In the genomic region with DNA sequence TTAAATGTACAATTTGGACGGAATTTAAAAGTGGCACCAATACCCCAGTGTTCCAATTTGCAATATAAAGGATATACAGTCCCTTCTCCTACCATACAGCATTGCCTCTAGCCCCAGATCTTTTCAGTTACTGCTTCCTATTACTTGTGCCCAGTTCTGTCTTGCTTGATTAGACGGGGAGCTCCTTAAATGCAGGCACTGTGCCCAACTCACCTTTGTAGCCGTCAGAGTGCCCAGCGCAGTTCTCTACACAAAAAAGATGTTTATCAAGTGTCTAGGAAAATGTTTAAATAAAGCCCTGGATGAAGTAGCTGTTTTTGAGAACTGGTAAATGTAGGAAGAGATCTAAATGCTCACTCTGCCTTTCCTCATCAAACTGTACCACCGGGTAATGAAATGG, we compare ENCODE assay signal across 17 cellular contexts. TPM values are rescaled to one million over a fixed set of nuclear protein-coding genes. Genes with fewer than 3 reads are reported as not detected.
A peak's percentile ranks its signal among the peaks of the same experiment; 100 is the strongest.
DNase-seq lines count a peak whose midpoint lies in the region; ATAC-seq and TF ChIP-seq lines count a peak whose summit lies in the region.
"Had no signal": no experiment of that assay in that cellular context is flagged by ENCODE, and none has a peak within 500 bp of the region (broad histone marks: within the 10 kb centered on the region; RNA-seq: fewer than 3 reads in every experiment).

No MANE protein-coding gene starts in this region.

- no peaks in the 10 kb centered on the region for H3K9me3 ChIP-seq in CD4-positive, alpha-beta T cell (ENCODE audit: control insufficient read depth, low read length)
- no peaks in the 10 kb centered on the region for H3K9me3 ChIP-seq in osteoblast (ENCODE audit: low read depth, low read length)
- no peaks in the 10 kb centered on the region for H3K9me3 ChIP-seq in adrenal gland (replicated peaks in 1 of 3)
- H3K9me3 ChIP-seq: BLaER1 treated with 17β-estradiol and CSF1 and Interleukin-3, amounts not matched to agents 10 nM and 100 nM; Caco-2 had no signal

- no peaks in the 10 kb centered on the region for H3K9me3 Mint-ChIP-seq in activated CD8-positive, alpha-beta T cell treated with anti-CD3 and anti-CD28 coated beads for 36 hours
- no peaks in the 10 kb centered on the region for H3K9me3 Mint-ChIP-seq in activated CD8-positive, alpha-beta T cell treated with anti-CD3 and anti-CD28 coated beads, Interleukin-2, amount 10 ng/mL, durations not matched to agents 7 days and 5 days (ENCODE audit: insufficient read depth)
- H3K9me3 Mint-ChIP-seq in CD4-positive, alpha-beta T cell: no peaks in the 10 kb centered on the region
- no peaks in the 10 kb centered on the region for H3K9me3 Mint-ChIP-seq in activated naive CD8-positive, alpha-beta T cell (ENCODE audit: low read depth)

- H2AFZ ChIP-seq in osteoblast (ENCODE audit: low read length): no peak overlapping the region

- no peak overlapping the region for H3K4me2 ChIP-seq in osteoblast (ENCODE audit: insufficient read depth, low read length)
- H3K4me2 ChIP-seq: BLaER1 treated with 17β-estradiol and CSF1 and Interleukin-3, amounts not matched to agents 10 nM and 100 nM had no signal

- TF ChIP-seq POLR2A in adrenal gland (IDR thresholded peaks at IDR 0.05): no peak

- H3K4me3 ChIP-seq in osteoblast (ENCODE audit: insufficient read depth, low read length) (no peak overlapping the region), adrenal gland (no peak overlapping the region)
- H3K4me3 ChIP-seq: BLaER1 treated with 17β-estradiol and CSF1 and Interleukin-3, amounts not matched to agents 10 nM and 100 nM; K562 had no signal

- no peak for DNase-seq in activated CD8-positive, alpha-beta T cell treated with anti-CD3 and anti-CD28 coated beads for 36 hours
- DNase-seq in activated CD8-positive, alpha-beta T cell treated with anti-CD3 and anti-CD28 coated beads, Interleukin-2, amount 10 ng/mL, durations not matched to agents 7 days and 5 days: no peak
- DNase-seq in CD4-positive, alpha-beta T cell: no peak
- DNase-seq in osteoblast (ENCODE audit: insufficient read length, low spot score, missing footprints) (peak; percentile 6), adrenal gland (no peak), T1000 (lab: John Stamatoyannopoulos, UW) (no peak), DMS 273 treated with DMSO at 0.1 percent for 48 hours (lab: John Stamatoyannopoulos, UW) (no peak)
- DNase-seq: Caco-2, NCI-H1436, NCI-H2029, NCI-H748 treated with DMSO at 0.1 percent for 48 hours, OCI-M1 had no signal

- TF ChIP-seq CTCF in activated CD8-positive, alpha-beta T cell treated with anti-CD3 and anti-CD28 coated beads for 36 hours (IDR thresholded peaks at IDR 0.05): no peak
- no peak for TF ChIP-seq CTCF in CD4-positive, alpha-beta T cell (IDR thresholded peaks at IDR 0.05)
- TF ChIP-seq CTCF in osteoblast (IDR thresholded peaks at IDR 0.05; ENCODE audit: extremely low read depth, low read depth, low read length) (no peak), adrenal gland (IDR thresholded peaks at IDR 0.05) (no peak)

- H3K79me2 ChIP-seq in osteoblast (ENCODE audit: insufficient read depth, low read length): no peaks in the 10 kb centered on the region

- H3K27ac Mint-ChIP-seq in activated CD8-positive, alpha-beta T cell treated with anti-CD3 and anti-CD28 coated beads for 36 hours: peak overlapping the region; percentile 67
- H3K27ac Mint-ChIP-seq in activated CD8-positive, alpha-beta T cell treated with anti-CD3 and anti-CD28 coated beads, Interleukin-2, amount 10 ng/mL, durations not matched to agents 7 days and 5 days: no peak overlapping the region
- peak overlapping the region; percentile 32 for H3K27ac Mint-ChIP-seq in CD4-positive, alpha-beta T cell
- peak overlapping the region; percentile 70 for H3K27ac Mint-ChIP-seq in activated naive CD8-positive, alpha-beta T cell

- POLR2A ChIA-PET in activated CD8-positive, alpha-beta T cell treated with anti-CD3 and anti-CD28 coated beads for 36 hours (lab: Charles Lee): interaction anchor here (0.7 to 1.0 kb wide), 2 partner anchors 22 to 141 kb away, joined by 3 to 4 read pairs; a partner anchor contains a TSS
- POLR2A ChIA-PET in activated CD8-positive, alpha-beta T cell treated with anti-CD3 and anti-CD28 coated beads, Interleukin-2, amount 10 ng/mL, durations not matched to agents 7 days and 5 days (lab: Charles Lee): interaction anchor here (0.7 to 1.2 kb wide), 4 partner anchors 9 to 141 kb away, joined by 3 to 4 read pairs (median 3); no protein-coding TSS in a partner anchor
- POLR2A ChIA-PET in CD4-positive, alpha-beta T cell (lab: Charles Lee): interaction anchor here (0.9 to 1.4 kb wide), 2 partner anchors 14 to 24 kb away, joined by 3 to 7 read pairs; no protein-coding TSS in a partner anchor

- intact Hi-C loops in activated CD8-positive, alpha-beta T cell treated with anti-CD3 and anti-CD28 coated beads for 36 hours (cut with micrococcal nuclease): no loop called here
- intact Hi-C loops in CD4-positive, alpha-beta T cell (cut with DNase I, micrococcal nuclease): no loop called here
- intact Hi-C loops in adrenal gland (cut with DNase I): no loop called here

- peaks cover 4% of the 10 kb centered on the region for H3K4me1 ChIP-seq in osteoblast (ENCODE audit: insufficient read depth, low read length)
- no peaks in the 10 kb centered on the region for H3K4me1 ChIP-seq in adrenal gland (replicated peaks in 1 of 2)
- H3K4me1 ChIP-seq: Caco-2 had no signal

- H3K4me1 Mint-ChIP-seq in activated CD8-positive, alpha-beta T cell treated with anti-CD3 and anti-CD28 coated beads for 36 hours (ENCODE audit: low read depth): peaks cover 78% of the 10 kb centered on the region
- peaks cover 61% of the 10 kb centered on the region for H3K4me1 Mint-ChIP-seq in activated CD8-positive, alpha-beta T cell treated with anti-CD3 and anti-CD28 coated beads, Interleukin-2, amount 10 ng/mL, durations not matched to agents 7 days and 5 days (ENCODE audit: low read depth)
- peaks cover 38% of the 10 kb centered on the region for H3K4me1 Mint-ChIP-seq in CD4-positive, alpha-beta T cell (ENCODE audit: low read depth)
- peaks cover 68% of the 10 kb centered on the region for H3K4me1 Mint-ChIP-seq in activated naive CD8-positive, alpha-beta T cell (ENCODE audit: low read depth)

- no peaks in the 10 kb centered on the region for H3K27me3 ChIP-seq in CD4-positive, alpha-beta T cell (ENCODE audit: control insufficient read depth, insufficient read depth, low read length)
- no peaks in the 10 kb centered on the region for H3K27me3 ChIP-seq in osteoblast (ENCODE audit: insufficient read depth, low read length)
- H3K27me3 ChIP-seq in adrenal gland: no peaks in the 10 kb centered on the region
- H3K27me3 ChIP-seq: BLaER1 treated with 17β-estradiol and CSF1 and Interleukin-3, amounts not matched to agents 10 nM and 100 nM had no signal

- H3K36me3 Mint-ChIP-seq in activated CD8-positive, alpha-beta T cell treated with anti-CD3 and anti-CD28 coated beads for 36 hours (ENCODE audit: low read depth): peaks cover 85% of the 10 kb centered on the region
- peaks cover 85% of the 10 kb centered on the region for H3K36me3 Mint-ChIP-seq in activated CD8-positive, alpha-beta T cell treated with anti-CD3 and anti-CD28 coated beads, Interleukin-2, amount 10 ng/mL, durations not matched to agents 7 days and 5 days (ENCODE audit: low read depth)
- peaks cover 91% of the 10 kb centered on the region for H3K36me3 Mint-ChIP-seq in CD4-positive, alpha-beta T cell (ENCODE audit: low read depth)
- peaks cover 28% of the 10 kb centered on the region for H3K36me3 Mint-ChIP-seq in activated naive CD8-positive, alpha-beta T cell

- 77 to 97% (median 93%) methylated on average over 5 of the region's 5 CpGs for WGBS in adrenal gland, 4 donors

- H3K36me3 ChIP-seq in osteoblast (ENCODE audit: insufficient read depth, low read length) (peaks cover 29% of the 10 kb centered on the region), adrenal gland (replicated peaks in 1 of 2) (peaks cover 0 to 40% of the 10 kb centered on the region in 2 donors)

- H3K27me3 Mint-ChIP-seq in activated CD8-positive, alpha-beta T cell treated with anti-CD3 and anti-CD28 coated beads for 36 hours: no peaks in the 10 kb centered on the region
- H3K27me3 Mint-ChIP-seq in activated CD8-positive, alpha-beta T cell treated with anti-CD3 and anti-CD28 coated beads, Interleukin-2, amount 10 ng/mL, durations not matched to agents 7 days and 5 days (ENCODE audit: low read depth): no peaks in the 10 kb centered on the region
- H3K27me3 Mint-ChIP-seq in CD4-positive, alpha-beta T cell: no peaks in the 10 kb centered on the region
- H3K27me3 Mint-ChIP-seq in activated naive CD8-positive, alpha-beta T cell: no peaks in the 10 kb centered on the region

- ATAC-seq in activated CD8-positive, alpha-beta T cell treated with anti-CD3 and anti-CD28 coated beads for 36 hours: no peak
- ATAC-seq in activated CD8-positive, alpha-beta T cell treated with anti-CD3 and anti-CD28 coated beads, Interleukin-2, amount 10 ng/mL, durations not matched to agents 7 days and 5 days: no peak
- no peak for ATAC-seq in CD4-positive, alpha-beta T cell (ENCODE audit: poor library complexity)
- ATAC-seq: K562 had no signal

- CTCF ChIA-PET in activated CD8-positive, alpha-beta T cell treated with anti-CD3 and anti-CD28 coated beads for 36 hours (lab: Charles Lee): interaction anchor here (0.7 to 1.3 kb wide), 2 partner anchors 37 to 123 kb away, joined by 3 to 7 read pairs; no protein-coding TSS in a partner anchor
- CTCF ChIA-PET in activated CD8-positive, alpha-beta T cell treated with anti-CD3 and anti-CD28 coated beads, Interleukin-2, amount 10 ng/mL, durations not matched to agents 7 days and 5 days (lab: Charles Lee): interaction anchor here (0.9 to 2.6 kb wide), 3 partner anchors 8 to 37 kb away, joined by 3 to 17 read pairs (median 3); a partner anchor contains a TSS
- CTCF ChIA-PET in CD4-positive, alpha-beta T cell (lab: Charles Lee): no interaction called here

- no peak overlapping the region for H3K4me3 Mint-ChIP-seq in activated CD8-positive, alpha-beta T cell treated with anti-CD3 and anti-CD28 coated beads for 36 hours
- H3K4me3 Mint-ChIP-seq in activated CD8-positive, alpha-beta T cell treated with anti-CD3 and anti-CD28 coated beads, Interleukin-2, amount 10 ng/mL, durations not matched to agents 7 days and 5 days: no peak overlapping the region
- H3K4me3 Mint-ChIP-seq in CD4-positive, alpha-beta T cell: no peak overlapping the region
- no peak overlapping the region for H3K4me3 Mint-ChIP-seq in activated naive CD8-positive, alpha-beta T cell

- no peaks in the 10 kb centered on the region for H4K20me1 ChIP-seq in osteoblast (ENCODE audit: insufficient read depth, low read length)

- H3K27ac ChIP-seq in CD4-positive, alpha-beta T cell (ENCODE audit: low read depth, low read length): no peak overlapping the region
- no peak overlapping the region for H3K27ac ChIP-seq in osteoblast (ENCODE audit: low read depth, low read length)
- no peak overlapping the region for H3K27ac ChIP-seq in adrenal gland
- H3K27ac ChIP-seq: BLaER1 treated with 17β-estradiol and CSF1 and Interleukin-3, amounts not matched to agents 10 nM and 100 nM had no signal

RNA-seq across cellular contexts. Expression of a gene that starts 7.6 kb away (rescaled TPM):
- total RNA-seq in activated CD8-positive, alpha-beta T cell treated with anti-CD3 and anti-CD28 coated beads for 36 hours: 100 to 1,000 TPM; 110 to 113 TPM
- 100 to 1,000 TPM; 145 to 159 TPM for total RNA-seq in activated CD8-positive, alpha-beta T cell treated with anti-CD3 and anti-CD28 coated beads, Interleukin-2, amount 10 ng/mL, durations not matched to agents 7 days and 5 days
- total RNA-seq in CD4-positive, alpha-beta T cell: 100 to 1,000 TPM; 165 to 171 TPM
- total RNA-seq in osteoblast (12.4 and 20.6 TPM in 2 replicates), adrenal gland (10 to 100 TPM in 6 of 8 donors, 1 to 10 TPM in 2; 4.8 to 48.0 (median 29.5) TPM)
- 10 to 100 TPM; 20.5 to 24.3 (median 21.5) TPM for polyA plus RNA-seq in adrenal gland

RNA-seq across cellular contexts. Expression of a gene that starts 12.9 kb away (rescaled TPM):
- total RNA-seq in activated CD8-positive, alpha-beta T cell treated with anti-CD3 and anti-CD28 coated beads for 36 hours: 100 to 1,000 TPM; 370 to 371 TPM
- 100 to 1,000 TPM; 385 to 397 TPM for total RNA-seq in activated CD8-positive, alpha-beta T cell treated with anti-CD3 and anti-CD28 coated beads, Interleukin-2, amount 10 ng/mL, durations not matched to agents 7 days and 5 days
- total RNA-seq in CD4-positive, alpha-beta T cell: 100 to 1,000 TPM; 120 to 121 TPM
- total RNA-seq in osteoblast: 67.3 and 83.4 TPM in 2 replicates
- total RNA-seq in adrenal gland: 100 to 1,000 TPM in 1 of 8 donors, 10 to 100 TPM in 7; 67.5 to 114 (median 88.1) TPM
- polyA plus RNA-seq in adrenal gland: 100 to 1,000 TPM in 2 of 3 donors, 10 to 100 TPM in 1; 63.0 to 195 (median 137) TPM

RNA-seq across cellular contexts. Expression of a gene that starts 14.1 kb away (rescaled TPM):
- 10 to 100 TPM; 10.2 to 11.6 TPM for total RNA-seq in activated CD8-positive, alpha-beta T cell treated with anti-CD3 and anti-CD28 coated beads for 36 hours
- 10 to 100 TPM; 15.6 to 17.0 TPM for total RNA-seq in activated CD8-positive, alpha-beta T cell treated with anti-CD3 and anti-CD28 coated beads, Interleukin-2, amount 10 ng/mL, durations not matched to agents 7 days and 5 days
- 1 to 10 TPM; 2.9 to 3.2 TPM for total RNA-seq in CD4-positive, alpha-beta T cell
- 0.36 TPM in 1 of 2 replicates, not detected in the other for total RNA-seq in osteoblast
- under 1 TPM in 5 of 8 donors, not detected in 3; 0.28 to 0.69 (median 0.61) TPM for total RNA-seq in adrenal gland
- polyA plus RNA-seq in adrenal gland: 1 to 10 TPM in 1 of 3 donors, under 1 TPM in 2; 0.71 to 1.6 (median 0.99) TPM
- total RNA-seq: H1, RPMI7951 had no signal

RNA-seq across cellular contexts. Expression of a gene that starts 22.6 kb away (rescaled TPM):
- 100 to 1,000 TPM; 210 to 211 TPM for total RNA-seq in activated CD8-positive, alpha-beta T cell treated with anti-CD3 and anti-CD28 coated beads for 36 hours
- 100 to 1,000 TPM; 319 to 328 TPM for total RNA-seq in activated CD8-positive, alpha-beta T cell treated with anti-CD3 and anti-CD28 coated beads, Interleukin-2, amount 10 ng/mL, durations not matched to agents 7 days and 5 days
- total RNA-seq in CD4-positive, alpha-beta T cell: 10 to 100 TPM; 91.5 to 93.9 TPM
- 42.3 and 43.6 TPM in 2 replicates for total RNA-seq in osteoblast
- 10 to 100 TPM; 38.7 to 76.9 (median 54.3) TPM for total RNA-seq in adrenal gland
- polyA plus RNA-seq in adrenal gland: 10 to 100 TPM; 24.9 to 77.9 (median 52.2) TPM

RNA-seq across cellular contexts. Expression of a gene that starts 23.1 kb away (rescaled TPM):
- 100 to 1,000 TPM; 219 to 229 TPM for total RNA-seq in activated CD8-positive, alpha-beta T cell treated with anti-CD3 and anti-CD28 coated beads for 36 hours
- 100 to 1,000 TPM; 319 to 325 TPM for total RNA-seq in activated CD8-positive, alpha-beta T cell treated with anti-CD3 and anti-CD28 coated beads, Interleukin-2, amount 10 ng/mL, durations not matched to agents 7 days and 5 days
- 10 to 100 TPM; 37.2 to 38.4 TPM for total RNA-seq in CD4-positive, alpha-beta T cell
- 20.3 and 29.8 TPM in 2 replicates for total RNA-seq in osteoblast
- 10 to 100 TPM; 16.1 to 69.8 (median 42.3) TPM for total RNA-seq in adrenal gland
- 10 to 100 TPM; 13.8 to 52.9 (median 33.5) TPM for polyA plus RNA-seq in adrenal gland
